Comparison of ENCODE assay signal across 1 cellular context in the genomic region with DNA sequence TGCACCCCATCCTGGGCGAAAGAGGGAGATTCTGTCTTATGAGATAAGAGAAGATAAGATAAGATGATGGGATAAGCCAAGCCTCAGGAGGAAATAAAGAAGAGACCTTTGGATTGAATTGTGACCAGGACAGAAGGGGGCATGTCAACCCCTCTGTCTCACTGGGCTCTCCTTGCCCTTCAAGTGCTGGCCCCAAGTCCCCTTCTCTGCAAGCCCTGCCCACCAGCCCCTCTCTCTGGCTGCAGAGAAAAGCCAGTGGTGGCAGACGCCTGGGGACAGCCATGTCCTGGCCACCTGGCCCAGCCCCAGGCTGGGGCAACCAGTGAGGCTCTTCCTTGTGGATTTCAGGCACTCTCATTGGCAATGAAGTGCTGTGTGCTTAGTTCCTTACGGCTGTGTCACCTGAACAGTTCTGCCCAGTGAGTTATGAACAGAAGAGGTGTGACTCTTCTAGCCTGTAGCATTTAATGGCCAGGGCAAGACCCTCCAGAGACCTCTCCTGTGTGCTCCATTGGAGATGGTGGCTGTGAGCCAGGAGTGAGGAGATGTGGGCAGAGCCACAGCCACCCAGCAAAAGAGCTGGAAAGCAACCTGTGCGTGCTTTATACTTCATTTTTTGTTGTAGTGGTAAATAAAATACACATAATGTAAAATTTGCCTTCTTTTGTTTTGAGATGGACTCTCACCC.
TF ChIP-seq lines count a peak whose summit lies in the region.

No MANE protein-coding gene starts in this region.

TF ChIP-seq in H1, 55 proteins besides CTCF, POLR2A, EP300 and RAD21:
- TF ChIP-seq POLR2AphosphoS5 (IDR thresholded peaks at IDR 0.05; ENCODE audit: low read depth, low read length) (no peak), JUN (IDR thresholded peaks at IDR 0.05; ENCODE audit: low read depth, low read length) (no peak), MAFK (IDR thresholded peaks at IDR 0.05; ENCODE audit: low read depth, low read length) (no peak), KDM5A (IDR thresholded peaks at IDR 0.05; ENCODE audit: low read length) (no peak), POU5F1 (IDR thresholded peaks at IDR 0.05; ENCODE audit: low read depth, low read length) (no peak), RFX5 (IDR thresholded peaks at IDR 0.05; ENCODE audit: borderline replicate concordance, low read depth, low read length) (no peak), BACH1 (IDR thresholded peaks at IDR 0.05; ENCODE audit: low read length) (no peak), CEBPB (IDR thresholded peaks at IDR 0.05; ENCODE audit: low read depth, low read length) (no peak), KDM1A (IDR thresholded peaks at IDR 0.05; ENCODE audit: borderline replicate concordance, low read length) (no peak), TEAD4 (IDR thresholded peaks at IDR 0.05; ENCODE audit: low read depth, low read length) (no peak), FOSL1 (IDR thresholded peaks at IDR 0.05; ENCODE audit: insufficient read depth, low read depth, low read length) (no peak), CREB1 (IDR thresholded peaks at IDR 0.05) (no peak), CTBP2 (IDR thresholded peaks at IDR 0.05; ENCODE audit: borderline replicate concordance, insufficient read depth, insufficient read length, low read length) (no peak)
- TF ChIP-seq, protein P1, sequence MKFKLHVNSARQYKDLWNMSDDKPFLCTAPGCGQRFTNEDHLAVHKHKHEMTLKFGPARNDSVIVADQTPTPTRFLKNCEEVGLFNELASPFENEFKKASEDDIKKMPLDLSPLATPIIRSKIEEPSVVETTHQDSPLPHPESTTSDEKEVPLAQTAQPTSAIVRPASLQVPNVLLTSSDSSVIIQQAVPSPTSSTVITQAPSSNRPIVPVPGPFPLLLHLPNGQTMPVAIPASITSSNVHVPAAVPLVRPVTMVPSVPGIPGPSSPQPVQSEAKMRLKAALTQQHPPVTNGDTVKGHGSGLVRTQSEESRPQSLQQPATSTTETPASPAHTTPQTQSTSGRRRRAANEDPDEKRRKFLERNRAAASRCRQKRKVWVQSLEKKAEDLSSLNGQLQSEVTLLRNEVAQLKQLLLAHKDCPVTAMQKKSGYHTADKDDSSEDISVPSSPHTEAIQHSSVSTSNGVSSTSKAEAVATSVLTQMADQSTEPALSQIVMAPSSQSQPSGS (IDR thresholded peaks at IDR 0.05; ENCODE audit: low read length): no peak
- TF ChIP-seq, protein P2, sequence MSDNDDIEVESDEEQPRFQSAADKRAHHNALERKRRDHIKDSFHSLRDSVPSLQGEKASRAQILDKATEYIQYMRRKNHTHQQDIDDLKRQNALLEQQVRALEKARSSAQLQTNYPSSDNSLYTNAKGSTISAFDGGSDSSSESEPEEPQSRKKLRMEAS (IDR thresholded peaks at IDR 0.05): no peak
